Comparison of ENCODE assay signal across 15 cellular contexts in the genomic region with DNA sequence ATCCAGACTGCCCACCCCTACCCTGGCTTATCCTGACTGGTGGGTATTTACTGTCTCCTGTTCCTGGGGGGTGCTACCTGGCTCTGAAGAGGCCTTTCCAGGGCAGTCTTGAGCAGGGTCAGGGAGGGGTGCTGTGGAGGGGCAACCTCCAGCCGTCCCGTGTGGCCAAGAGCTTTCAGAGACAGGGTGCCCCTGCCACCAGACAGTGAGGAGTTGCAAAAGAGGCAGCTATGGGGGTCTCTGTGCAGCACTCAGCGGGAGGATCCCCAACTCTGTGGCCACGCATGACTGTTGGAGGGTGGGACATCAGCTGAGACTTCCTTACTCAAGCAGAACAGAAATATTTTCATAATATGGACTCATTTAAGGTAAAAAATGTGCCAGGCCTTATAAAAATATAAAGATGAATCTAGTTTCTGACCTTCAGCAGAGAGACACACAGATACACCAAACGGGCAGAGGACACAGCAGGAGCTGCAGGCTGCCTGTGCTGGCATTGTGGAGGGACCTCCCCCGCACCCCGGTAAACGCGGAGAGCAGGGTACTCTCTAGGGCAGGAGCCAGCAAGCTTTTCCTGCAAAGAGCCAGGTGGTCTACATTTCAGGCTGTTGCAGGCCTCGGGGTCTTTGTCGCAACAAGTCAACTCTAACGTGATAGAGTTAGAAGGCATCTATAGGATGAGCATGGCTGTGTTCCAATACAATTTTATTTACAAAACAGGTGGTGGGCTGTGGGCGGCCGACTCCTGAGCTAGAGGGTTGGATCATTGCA.
"Had no signal": no experiment of that assay in that cellular context is flagged by ENCODE, and none has a peak within 500 bp of the region (broad histone marks: within the 10 kb centered on the region; RNA-seq: fewer than 3 reads in every experiment).

No MANE protein-coding gene starts in this region.

- H3K27ac ChIP-seq: body of pancreas, prostate gland, upper lobe of right lung had no signal

- ATAC-seq: body of pancreas, T-cell had no signal

- H3K27me3 ChIP-seq: body of pancreas, heart right ventricle, upper lobe of right lung had no signal

- H3K36me3 Mint-ChIP-seq: activated naive CD8-positive, alpha-beta T cell treated with anti-CD3 and anti-CD28 coated beads for 36 hours; T-cell had no signal

- H3K9me3 ChIP-seq: body of pancreas, heart right ventricle, prostate gland, upper lobe of right lung had no signal

- H3K4me1 Mint-ChIP-seq: central memory CD8-positive, alpha-beta T cell had no signal

- H3K36me3 ChIP-seq: heart right ventricle, prostate gland, upper lobe of right lung had no signal

- DNase-seq: activated CD4-positive, CD25-positive, alpha-beta regulatory T cell treated with anti-CD3 and anti-CD28 coated beads, Interleukin-2, amount 50 U/mL, for 72 hours; activated naive CD8-positive, alpha-beta T cell treated with anti-CD3 and anti-CD28 coated beads for 36 hours; body of pancreas; effector memory CD4-positive, alpha-beta T cell; heart right ventricle; midbrain; stimulated activated CD4-positive, alpha-beta T cell treated with anti-CD3 and anti-CD28 coated beads, Interleukin-4, amount 100 ng/mL, for 24 hours; T-helper 9 cell; upper lobe of right lung had no signal

- H3K27ac Mint-ChIP-seq: activated naive CD8-positive, alpha-beta T cell treated with anti-CD3 and anti-CD28 coated beads for 36 hours; activated T-helper 1 cell treated with anti-CD3 and anti-CD28 coated beads, Interleukin-12 subunit alpha, Interleukin-12 subunit beta, Interleukin-2, Interleukin-4 antibody, amounts not matched to agents 30 ng/mL and 10 ng/mL and 1 ng/mL, durations not matched to agents 14 hours and 24 hours and 36 hours; stimulated activated naive CD8-positive, alpha-beta T cell treated with anti-CD3 and anti-CD28 coated beads, Interleukin-15, Interleukin-2, amounts not matched to agents 100 ng/mL and 50 ng/mL, for 24 hours; T-cell had no signal

- H3K9me3 Mint-ChIP-seq: activated naive CD8-positive, alpha-beta T cell treated with anti-CD3 and anti-CD28 coated beads for 36 hours; activated T-helper 1 cell treated with anti-CD3 and anti-CD28 coated beads, Interleukin-12 subunit alpha, Interleukin-12 subunit beta, Interleukin-2, Interleukin-4 antibody, amounts not matched to agents 30 ng/mL and 10 ng/mL and 1 ng/mL, durations not matched to agents 14 hours and 24 hours and 36 hours; central memory CD8-positive, alpha-beta T cell; stimulated activated naive CD8-positive, alpha-beta T cell treated with anti-CD3 and anti-CD28 coated beads, Interleukin-15, Interleukin-2, amounts not matched to agents 100 ng/mL and 50 ng/mL, for 24 hours; T-cell had no signal

- H3K4me3 ChIP-seq: body of pancreas, heart right ventricle, prostate gland, skin epidermis, upper lobe of right lung had no signal

- H3K4me3 Mint-ChIP-seq: activated naive CD8-positive, alpha-beta T cell treated with anti-CD3 and anti-CD28 coated beads for 36 hours; activated T-helper 1 cell treated with anti-CD3 and anti-CD28 coated beads, Interleukin-12 subunit alpha, Interleukin-12 subunit beta, Interleukin-2, Interleukin-4 antibody, amounts not matched to agents 30 ng/mL and 10 ng/mL and 1 ng/mL, durations not matched to agents 14 hours and 24 hours and 36 hours; central memory CD8-positive, alpha-beta T cell; stimulated activated naive CD8-positive, alpha-beta T cell treated with anti-CD3 and anti-CD28 coated beads, Interleukin-15, Interleukin-2, amounts not matched to agents 100 ng/mL and 50 ng/mL, for 24 hours; T-cell had no signal

- H3K27me3 Mint-ChIP-seq: activated naive CD8-positive, alpha-beta T cell treated with anti-CD3 and anti-CD28 coated beads for 36 hours; central memory CD8-positive, alpha-beta T cell; stimulated activated naive CD8-positive, alpha-beta T cell treated with anti-CD3 and anti-CD28 coated beads, Interleukin-15, Interleukin-2, amounts not matched to agents 100 ng/mL and 50 ng/mL, for 24 hours; T-cell had no signal
